ENCODE assay signal across 1 cellular context in genomic region chr22:19177164-19178064, GRCh38.
TF ChIP-seq lines count a peak whose summit lies in the region.

No MANE protein-coding gene starts in this region.

TF ChIP-seq in HepG2, 621 proteins besides CTCF, POLR2A, EP300 and RAD21 (continued from another document and continues in another):
- TF ChIP-seq MAF1 (CRISPR knock-in tag; IDR thresholded peaks at IDR 0.05; ENCODE audit: borderline replicate concordance) (0 out of 2 replicates have a peak, but pooled peaks have one; percentile 47), ZNF12 (CRISPR knock-in tag; IDR thresholded peaks at IDR 0.05) (no peak), SATB2 (CRISPR knock-in tag; IDR thresholded peaks at IDR 0.05) (peak; percentile 36; the same call in 1 of the 2 replicates), KAT2B (IDR thresholded peaks at IDR 0.05; ENCODE audit: borderline replicate concordance, low read depth, low read length) (no peak), CSRNP1 (CRISPR knock-in tag; IDR thresholded peaks at IDR 0.05) (no peak), ZBTB37 (CRISPR knock-in tag; IDR thresholded peaks at IDR 0.05) (no peak), ZNF775 (CRISPR knock-in tag; IDR thresholded peaks at IDR 0.05; ENCODE audit: borderline replicate concordance) (no peak), TEAD2 (CRISPR knock-in tag; IDR thresholded peaks at IDR 0.05) (no peak), SMAD3 (CRISPR knock-in tag; IDR thresholded peaks at IDR 0.05) (no peak), MZF1 (CRISPR knock-in tag; IDR thresholded peaks at IDR 0.05; ENCODE audit: borderline replicate concordance) (no peak), ZBTB8A (CRISPR knock-in tag; IDR thresholded peaks at IDR 0.05; ENCODE audit: borderline replicate concordance, low read depth) (0 out of 2 replicates have a peak, but pooled peaks have one; percentile 29), IKZF5 (CRISPR knock-in tag; IDR thresholded peaks at IDR 0.05) (no peak), ZFY (CRISPR knock-in tag; IDR thresholded peaks at IDR 0.05) (no peak; the same call in 1 of the 2 replicates), AKAP8 (CRISPR knock-in tag; IDR thresholded peaks at IDR 0.05) (no peak), GFI1 (CRISPR knock-in tag; IDR thresholded peaks at IDR 0.05; ENCODE audit: borderline replicate concordance) (no peak), ATAD3A (CRISPR knock-in tag; IDR thresholded peaks at IDR 0.05) (no peak), ZNF850 (CRISPR knock-in tag; conservative IDR thresholded peaks at IDR 0.05) (no peak), SRY (CRISPR knock-in tag; IDR thresholded peaks at IDR 0.05) (no peak), ZNF296 (CRISPR knock-in tag; conservative IDR thresholded peaks at IDR 0.05) (no peak), POLR2AphosphoS5 (IDR thresholded peaks at IDR 0.05; ENCODE audit: low read depth, low read length) (no peak), ZNF777 (CRISPR knock-in tag; IDR thresholded peaks at IDR 0.05) (peak; percentile 48; the same call in 1 of the 2 replicates), PITX1 (CRISPR knock-in tag; IDR thresholded peaks at IDR 0.05) (0 out of 2 replicates have a peak, but pooled peaks have one; percentile 10), ZSCAN20 (CRISPR knock-in tag; IDR thresholded peaks at IDR 0.05; ENCODE audit: borderline replicate concordance) (0 out of 2 replicates have a peak, but pooled peaks have one; percentile 64), RXRB (CRISPR knock-in tag; IDR thresholded peaks at IDR 0.05; ENCODE audit: borderline replicate concordance) (no peak), ZBTB21 (CRISPR knock-in tag; IDR thresholded peaks at IDR 0.05) (no peak), TOPORS (CRISPR knock-in tag; IDR thresholded peaks at IDR 0.05) (no peak), DR1 (CRISPR knock-in tag; IDR thresholded peaks at IDR 0.05) (no peak), MED1 (CRISPR knock-in tag; IDR thresholded peaks at IDR 0.05) (peak; percentile 8; the same call in 1 of the 2 replicates), ZNF18 (CRISPR knock-in tag; IDR thresholded peaks at IDR 0.05; ENCODE audit: insufficient replicate concordance) (no peak), TARDBP (CRISPR knock-in tag; IDR thresholded peaks at IDR 0.05) (peak; percentile 15; the same call in 1 of the 2 replicates), ZNF460 (CRISPR knock-in tag; IDR thresholded peaks at IDR 0.05; ENCODE audit: borderline replicate concordance) (no peak), ZIK1 (CRISPR knock-in tag; IDR thresholded peaks at IDR 0.05; ENCODE audit: borderline replicate concordance, low read depth) (no peak), ZNF543 (CRISPR knock-in tag; IDR thresholded peaks at IDR 0.05) (0 out of 2 replicates have a peak, but pooled peaks have one; percentile 15), NR2F2 (IDR thresholded peaks at IDR 0.05; ENCODE audit: borderline replicate concordance, low read depth) (peak; percentile 21; the same call in 1 of the 2 replicates), ZNF564 (CRISPR knock-in tag; IDR thresholded peaks at IDR 0.05) (no peak), HOXA9 (CRISPR knock-in tag; IDR thresholded peaks at IDR 0.05; ENCODE audit: borderline replicate concordance) (peak; percentile 59; the same call in 1 of the 2 replicates)
- TF ChIP-seq, protein P1, sequence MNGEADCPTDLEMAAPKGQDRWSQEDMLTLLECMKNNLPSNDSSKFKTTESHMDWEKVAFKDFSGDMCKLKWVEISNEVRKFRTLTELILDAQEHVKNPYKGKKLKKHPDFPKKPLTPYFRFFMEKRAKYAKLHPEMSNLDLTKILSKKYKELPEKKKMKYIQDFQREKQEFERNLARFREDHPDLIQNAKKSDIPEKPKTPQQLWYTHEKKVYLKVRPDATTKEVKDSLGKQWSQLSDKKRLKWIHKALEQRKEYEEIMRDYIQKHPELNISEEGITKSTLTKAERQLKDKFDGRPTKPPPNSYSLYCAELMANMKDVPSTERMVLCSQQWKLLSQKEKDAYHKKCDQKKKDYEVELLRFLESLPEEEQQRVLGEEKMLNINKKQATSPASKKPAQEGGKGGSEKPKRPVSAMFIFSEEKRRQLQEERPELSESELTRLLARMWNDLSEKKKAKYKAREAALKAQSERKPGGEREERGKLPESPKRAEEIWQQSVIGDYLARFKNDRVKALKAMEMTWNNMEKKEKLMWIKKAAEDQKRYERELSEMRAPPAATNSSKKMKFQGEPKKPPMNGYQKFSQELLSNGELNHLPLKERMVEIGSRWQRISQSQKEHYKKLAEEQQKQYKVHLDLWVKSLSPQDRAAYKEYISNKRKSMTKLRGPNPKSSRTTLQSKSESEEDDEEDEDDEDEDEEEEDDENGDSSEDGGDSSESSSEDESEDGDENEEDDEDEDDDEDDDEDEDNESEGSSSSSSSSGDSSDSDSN (CRISPR knock-in tag; IDR thresholded peaks at IDR 0.05), result no peak
- TF ChIP-seq, protein P2, sequence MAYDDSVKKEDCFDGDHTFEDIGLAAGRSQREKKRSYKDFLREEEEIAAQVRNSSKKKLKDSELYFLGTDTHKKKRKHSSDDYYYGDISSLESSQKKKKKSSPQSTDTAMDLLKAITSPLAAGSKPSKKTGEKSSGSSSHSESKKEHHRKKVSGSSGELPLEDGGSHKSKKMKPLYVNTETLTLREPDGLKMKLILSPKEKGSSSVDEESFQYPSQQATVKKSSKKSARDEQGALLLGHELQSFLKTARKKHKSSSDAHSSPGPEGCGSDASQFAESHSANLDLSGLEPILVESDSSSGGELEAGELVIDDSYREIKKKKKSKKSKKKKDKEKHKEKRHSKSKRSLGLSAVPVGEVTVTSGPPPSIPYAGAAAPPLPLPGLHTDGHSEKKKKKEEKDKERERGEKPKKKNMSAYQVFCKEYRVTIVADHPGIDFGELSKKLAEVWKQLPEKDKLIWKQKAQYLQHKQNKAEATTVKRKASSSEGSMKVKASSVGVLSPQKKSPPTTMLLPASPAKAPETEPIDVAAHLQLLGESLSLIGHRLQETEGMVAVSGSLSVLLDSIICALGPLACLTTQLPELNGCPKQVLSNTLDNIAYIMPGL (CRISPR knock-in tag; IDR thresholded peaks at IDR 0.05; ENCODE audit: borderline replicate concordance in 1 of 2, low read depth in 1 of 2), result peak in 1 of 2 experiments; percentile 72; a peak in 2 of 4 replicates
- TF ChIP-seq, protein P3, sequence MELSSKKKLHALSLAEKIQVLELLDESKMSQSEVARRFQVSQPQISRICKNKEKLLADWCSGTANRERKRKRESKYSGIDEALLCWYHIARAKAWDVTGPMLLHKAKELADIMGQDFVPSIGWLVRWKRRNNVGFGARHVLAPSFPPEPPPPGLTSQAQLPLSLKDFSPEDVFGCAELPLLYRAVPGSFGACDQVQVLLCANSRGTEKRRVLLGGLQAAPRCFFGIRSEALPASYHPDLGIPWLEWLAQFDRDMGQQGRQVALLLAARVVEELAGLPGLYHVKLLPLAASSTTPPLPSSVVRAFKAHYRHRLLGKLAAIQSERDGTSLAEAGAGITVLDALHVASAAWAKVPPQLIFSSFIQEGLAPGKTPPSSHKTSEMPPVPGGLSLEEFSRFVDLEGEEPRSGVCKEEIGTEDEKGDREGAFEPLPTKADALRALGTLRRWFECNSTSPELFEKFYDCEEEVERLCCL (CRISPR knock-in tag; IDR thresholded peaks at IDR 0.05; ENCODE audit: borderline replicate concordance), result no peak
- TF ChIP-seq, protein P4, sequence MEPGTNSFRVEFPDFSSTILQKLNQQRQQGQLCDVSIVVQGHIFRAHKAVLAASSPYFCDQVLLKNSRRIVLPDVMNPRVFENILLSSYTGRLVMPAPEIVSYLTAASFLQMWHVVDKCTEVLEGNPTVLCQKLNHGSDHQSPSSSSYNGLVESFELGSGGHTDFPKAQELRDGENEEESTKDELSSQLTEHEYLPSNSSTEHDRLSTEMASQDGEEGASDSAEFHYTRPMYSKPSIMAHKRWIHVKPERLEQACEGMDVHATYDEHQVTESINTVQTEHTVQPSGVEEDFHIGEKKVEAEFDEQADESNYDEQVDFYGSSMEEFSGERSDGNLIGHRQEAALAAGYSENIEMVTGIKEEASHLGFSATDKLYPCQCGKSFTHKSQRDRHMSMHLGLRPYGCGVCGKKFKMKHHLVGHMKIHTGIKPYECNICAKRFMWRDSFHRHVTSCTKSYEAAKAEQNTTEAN (CRISPR knock-in tag; conservative IDR thresholded peaks at IDR 0.05), result 0 out of 2 replicates have a peak, but pooled peaks have one; percentile 21
- TF ChIP-seq, protein P5, sequence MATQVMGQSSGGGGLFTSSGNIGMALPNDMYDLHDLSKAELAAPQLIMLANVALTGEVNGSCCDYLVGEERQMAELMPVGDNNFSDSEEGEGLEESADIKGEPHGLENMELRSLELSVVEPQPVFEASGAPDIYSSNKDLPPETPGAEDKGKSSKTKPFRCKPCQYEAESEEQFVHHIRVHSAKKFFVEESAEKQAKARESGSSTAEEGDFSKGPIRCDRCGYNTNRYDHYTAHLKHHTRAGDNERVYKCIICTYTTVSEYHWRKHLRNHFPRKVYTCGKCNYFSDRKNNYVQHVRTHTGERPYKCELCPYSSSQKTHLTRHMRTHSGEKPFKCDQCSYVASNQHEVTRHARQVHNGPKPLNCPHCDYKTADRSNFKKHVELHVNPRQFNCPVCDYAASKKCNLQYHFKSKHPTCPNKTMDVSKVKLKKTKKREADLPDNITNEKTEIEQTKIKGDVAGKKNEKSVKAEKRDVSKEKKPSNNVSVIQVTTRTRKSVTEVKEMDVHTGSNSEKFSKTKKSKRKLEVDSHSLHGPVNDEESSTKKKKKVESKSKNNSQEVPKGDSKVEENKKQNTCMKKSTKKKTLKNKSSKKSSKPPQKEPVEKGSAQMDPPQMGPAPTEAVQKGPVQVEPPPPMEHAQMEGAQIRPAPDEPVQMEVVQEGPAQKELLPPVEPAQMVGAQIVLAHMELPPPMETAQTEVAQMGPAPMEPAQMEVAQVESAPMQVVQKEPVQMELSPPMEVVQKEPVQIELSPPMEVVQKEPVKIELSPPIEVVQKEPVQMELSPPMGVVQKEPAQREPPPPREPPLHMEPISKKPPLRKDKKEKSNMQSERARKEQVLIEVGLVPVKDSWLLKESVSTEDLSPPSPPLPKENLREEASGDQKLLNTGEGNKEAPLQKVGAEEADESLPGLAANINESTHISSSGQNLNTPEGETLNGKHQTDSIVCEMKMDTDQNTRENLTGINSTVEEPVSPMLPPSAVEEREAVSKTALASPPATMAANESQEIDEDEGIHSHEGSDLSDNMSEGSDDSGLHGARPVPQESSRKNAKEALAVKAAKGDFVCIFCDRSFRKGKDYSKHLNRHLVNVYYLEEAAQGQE (IDR thresholded peaks at IDR 0.05; ENCODE audit: borderline replicate concordance in 1 of 2, low read depth in 1 of 2, low read length in 2 of 2), result no peak
- TF ChIP-seq, protein P6, sequence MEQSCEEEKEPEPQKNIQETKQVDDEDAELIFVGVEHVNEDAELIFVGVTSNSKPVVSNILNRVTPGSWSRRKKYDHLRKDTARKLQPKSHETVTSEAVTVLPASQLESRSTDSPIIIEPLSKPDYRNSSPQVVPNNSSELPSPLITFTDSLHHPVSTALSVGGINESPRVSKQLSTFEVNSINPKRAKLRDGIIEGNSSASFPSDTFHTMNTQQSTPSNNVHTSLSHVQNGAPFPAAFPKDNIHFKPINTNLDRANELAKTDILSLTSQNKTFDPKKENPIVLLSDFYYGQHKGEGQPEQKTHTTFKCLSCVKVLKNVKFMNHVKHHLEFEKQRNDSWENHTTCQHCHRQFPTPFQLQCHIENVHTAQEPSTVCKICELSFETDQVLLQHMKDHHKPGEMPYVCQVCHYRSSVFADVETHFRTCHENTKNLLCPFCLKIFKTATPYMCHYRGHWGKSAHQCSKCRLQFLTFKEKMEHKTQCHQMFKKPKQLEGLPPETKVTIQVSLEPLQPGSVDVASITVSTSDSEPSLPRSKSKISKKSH (CRISPR knock-in tag; IDR thresholded peaks at IDR 0.05; ENCODE audit: borderline replicate concordance), result peak; percentile 73
- TF ChIP-seq, protein P7, sequence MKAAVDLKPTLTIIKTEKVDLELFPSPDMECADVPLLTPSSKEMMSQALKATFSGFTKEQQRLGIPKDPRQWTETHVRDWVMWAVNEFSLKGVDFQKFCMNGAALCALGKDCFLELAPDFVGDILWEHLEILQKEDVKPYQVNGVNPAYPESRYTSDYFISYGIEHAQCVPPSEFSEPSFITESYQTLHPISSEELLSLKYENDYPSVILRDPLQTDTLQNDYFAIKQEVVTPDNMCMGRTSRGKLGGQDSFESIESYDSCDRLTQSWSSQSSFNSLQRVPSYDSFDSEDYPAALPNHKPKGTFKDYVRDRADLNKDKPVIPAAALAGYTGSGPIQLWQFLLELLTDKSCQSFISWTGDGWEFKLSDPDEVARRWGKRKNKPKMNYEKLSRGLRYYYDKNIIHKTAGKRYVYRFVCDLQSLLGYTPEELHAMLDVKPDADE (CRISPR knock-in tag; IDR thresholded peaks at IDR 0.05), result peak; percentile 20; the same call in 1 of the 2 replicates
